1 cellular context compared by ENCODE assay signal in genomic region chr13:48231948-48232347, GRCh38.
TF ChIP-seq lines count a peak whose summit lies in the region.

No MANE protein-coding gene starts in this region.

TF ChIP-seq in HepG2, 621 proteins besides CTCF, POLR2A, EP300 and RAD21 (continued from another document):
- TF ChIP-seq ZNF646 (CRISPR knock-in tag; IDR thresholded peaks at IDR 0.05) (no peak), NAIF1 (CRISPR knock-in tag; IDR thresholded peaks at IDR 0.05; ENCODE audit: borderline replicate concordance) (no peak), SRF (IDR thresholded peaks at IDR 0.05; ENCODE audit: low read depth, low read length) (no peak), HDAC6 (IDR thresholded peaks at IDR 0.05; ENCODE audit: low read depth, low read length) (no peak), ZNF83 (CRISPR knock-in tag; IDR thresholded peaks at IDR 0.05; ENCODE audit: borderline replicate concordance) (no peak), ZNF160 (CRISPR knock-in tag; IDR thresholded peaks at IDR 0.05) (no peak), PAWR (CRISPR knock-in tag; IDR thresholded peaks at IDR 0.05; ENCODE audit: borderline replicate concordance) (no peak), PAXIP1 (CRISPR knock-in tag; conservative IDR thresholded peaks at IDR 0.05) (no peak), ZNF496 (CRISPR knock-in tag; IDR thresholded peaks at IDR 0.05; ENCODE audit: insufficient replicate concordance) (no peak), NFE2L2 (IDR thresholded peaks at IDR 0.05; ENCODE audit: low read length) (no peak), DPF2 (CRISPR knock-in tag; IDR thresholded peaks at IDR 0.05; ENCODE audit: borderline replicate concordance, low read depth) (no peak), ZNF17 (CRISPR knock-in tag; IDR thresholded peaks at IDR 0.05) (no peak), ZNF143 (CRISPR knock-in tag; IDR thresholded peaks at IDR 0.05) (no peak), E2F2 (CRISPR knock-in tag; IDR thresholded peaks at IDR 0.05; ENCODE audit: borderline replicate concordance) (no peak), NFRKB (IDR thresholded peaks at IDR 0.05) (no peak), NR2F6 (IDR thresholded peaks at IDR 0.05) (no peak), NR2F6 (CRISPR knock-in tag; IDR thresholded peaks at IDR 0.05) (0 out of 2 replicates have a peak, but pooled peaks have one; percentile 4), ZNF382 (CRISPR knock-in tag; IDR thresholded peaks at IDR 0.05; ENCODE audit: borderline replicate concordance) (no peak), SOX5 (CRISPR knock-in tag; IDR thresholded peaks at IDR 0.05; ENCODE audit: borderline replicate concordance) (no peak), ATF4 (CRISPR knock-in tag; IDR thresholded peaks at IDR 0.05) (no peak), E2F5 (CRISPR knock-in tag; conservative IDR thresholded peaks at IDR 0.05) (no peak), SMAD1 (CRISPR knock-in tag; IDR thresholded peaks at IDR 0.05; ENCODE audit: borderline replicate concordance, low read depth) (no peak), NFIC (IDR thresholded peaks at IDR 0.05; ENCODE audit: low read length) (0 out of 2 replicates have a peak, but pooled peaks have one; percentile 0), FOXC1 (CRISPR knock-in tag; IDR thresholded peaks at IDR 0.05; ENCODE audit: borderline replicate concordance) (no peak), ZNF790 (CRISPR knock-in tag; IDR thresholded peaks at IDR 0.05; ENCODE audit: borderline replicate concordance) (no peak), ZFX (CRISPR knock-in tag; IDR thresholded peaks at IDR 0.05; ENCODE audit: low read depth) (no peak), PATZ1 (CRISPR knock-in tag; IDR thresholded peaks at IDR 0.05) (no peak), MNT (IDR thresholded peaks at IDR 0.05) (no peak), ESRRA (CRISPR knock-in tag; IDR thresholded peaks at IDR 0.05; ENCODE audit: low read depth) (no peak), MZF1 (CRISPR knock-in tag; IDR thresholded peaks at IDR 0.05; ENCODE audit: borderline replicate concordance) (no peak), ZNF33A (CRISPR knock-in tag; IDR thresholded peaks at IDR 0.05; ENCODE audit: borderline replicate concordance) (peak; percentile 35; the same call in 1 of the 2 replicates), CBX1 (IDR thresholded peaks at IDR 0.05; ENCODE audit: low read depth) (no peak), MAZ (IDR thresholded peaks at IDR 0.05; ENCODE audit: borderline replicate concordance, low read depth, low read length) (no peak), MAZ (CRISPR knock-in tag; IDR thresholded peaks at IDR 0.05; ENCODE audit: low read depth) (no peak), SAP130 (CRISPR knock-in tag; IDR thresholded peaks at IDR 0.05; ENCODE audit: low read depth) (peak; percentile 29; the same call in 1 of the 2 replicates)
TF ChIP-seq in HepG2: peak in this region for 13.
